In genomic region chr10:119080521-119081259, GRCh38 we compare ENCODE assay signal across 1 cellular context.
TF ChIP-seq lines count a peak whose summit lies in the region.

TSS of gene EIF3A (minus strand) at chr10:119080817. CDS start at chr10:119080676, 141 bp downstream.

TF ChIP-seq in IMR-90, 13 proteins besides CTCF, POLR2A, EP300 and RAD21 (continued from another document):
- TF ChIP-seq ELK1 (IDR thresholded peaks at IDR 0.05; ENCODE audit: borderline replicate concordance, low read depth, low read length) (no peak), RFX5 (IDR thresholded peaks at IDR 0.05; ENCODE audit: low read depth, low read length) (no peak), SMC3 (IDR thresholded peaks at IDR 0.05; ENCODE audit: low read depth, low read length) (no peak), FOS (IDR thresholded peaks at IDR 0.05; ENCODE audit: low read depth, low read length) (no peak), BHLHE40 (IDR thresholded peaks at IDR 0.05; ENCODE audit: low read depth, low read length) (peak; percentile 60), MAZ (IDR thresholded peaks at IDR 0.05; ENCODE audit: borderline replicate concordance, low read depth, low read length) (no peak; the same call in 1 of the 2 replicates), CHD1 (IDR thresholded peaks at IDR 0.05; ENCODE audit: low read depth, low read length) (no peak; the same call in 1 of the 2 replicates)
